Comparison of ENCODE assay signal across 12 cellular contexts in the genomic region with DNA sequence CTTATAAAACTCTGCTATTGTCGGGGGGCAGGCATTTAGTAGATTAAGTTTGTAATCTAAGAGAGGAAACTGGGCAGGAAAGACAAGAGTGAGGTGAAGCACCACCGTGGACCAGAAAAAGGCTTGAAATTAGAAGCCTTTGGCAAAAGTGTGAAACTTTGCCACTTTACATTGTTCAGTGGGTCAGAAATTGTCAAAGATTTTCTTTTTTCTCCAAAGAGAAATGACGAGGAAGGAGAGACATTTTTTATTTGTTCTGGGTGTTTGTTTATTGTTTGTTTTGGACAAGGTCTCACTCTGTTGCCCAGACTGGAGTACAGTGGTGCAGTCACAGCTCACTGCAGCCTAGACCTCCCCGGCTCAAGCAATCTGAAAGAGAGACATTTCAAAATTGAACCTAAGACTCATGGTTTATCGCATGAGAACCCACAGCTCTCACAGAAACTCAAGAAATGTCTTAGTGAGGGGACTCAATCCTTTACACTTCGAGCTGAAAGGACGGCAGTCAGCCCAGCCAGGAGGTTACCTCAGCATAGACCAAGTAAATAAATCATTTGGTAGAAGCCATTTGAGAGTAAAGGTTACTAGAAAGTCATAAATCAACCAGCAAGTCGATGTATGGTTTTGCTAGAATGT.
A peak's percentile ranks its signal among the peaks of the same experiment; 100 is the strongest.
DNase-seq lines count a peak whose midpoint lies in the region; ATAC-seq and TF ChIP-seq lines count a peak whose summit lies in the region.
"Had no signal": no experiment of that assay in that cellular context is flagged by ENCODE, and none has a peak within 500 bp of the region (broad histone marks: within the 10 kb centered on the region; RNA-seq: fewer than 3 reads in every experiment).

No MANE protein-coding gene starts in this region.

- H3K27ac ChIP-seq in GM23338 (ENCODE audit: low read depth) (no peak overlapping the region), right cardiac atrium (ENCODE audit: low read length) (no peak overlapping the region)
- H3K27ac ChIP-seq: vagina had no signal

- peaks cover 46% of the 10 kb centered on the region for H3K4me1 Mint-ChIP-seq in GM23338
- peaks cover 15 to 24% (median 22%) of the 10 kb centered on the region in 3 donors for H3K4me1 Mint-ChIP-seq in naive B cell

- no peaks in the 10 kb centered on the region for H3K27me3 ChIP-seq in GM23338 (ENCODE audit: insufficient read depth)
- no peaks in the 10 kb centered on the region for H3K27me3 ChIP-seq in right cardiac atrium (ENCODE audit: control insufficient read depth, insufficient read depth)
- H3K27me3 ChIP-seq: vagina had no signal

- TF ChIP-seq CTCF in GM23338 (conservative IDR thresholded peaks at IDR 0.05; ENCODE audit: low read depth in 2 of 2) (no peak), GM10248 (IDR thresholded peaks at IDR 0.05; ENCODE audit: control extremely low read depth, extremely low read depth, low read depth, missing control alignments) (no peak)

- H3K36me3 Mint-ChIP-seq in GM23338 (ENCODE audit: low read depth) = 0 out of 3 replicates have a peak, but pooled peaks cover 5% of the 10 kb centered on the region
- peaks cover 0 to 7% of the 10 kb centered on the region in 2 donors for H3K36me3 Mint-ChIP-seq in naive B cell

- no peak overlapping the region for H3K4me3 ChIP-seq in GM23338
- H3K4me3 ChIP-seq in right cardiac atrium (ENCODE audit: low read length) = no peak overlapping the region
- H3K4me3 ChIP-seq: vagina had no signal

- ATAC-seq in GM18873 (IDR thresholded peaks at IDR 0.05; ENCODE audit: low FRiP score, unreplicated experiment) = peak; percentile 69
- ATAC-seq in GM23338 = no peak
- ATAC-seq in HG03469 (IDR thresholded peaks at IDR 0.05; ENCODE audit: unreplicated experiment) = peak; percentile 54
- peak; percentile 25 to 48 for ATAC-seq in naive B cell (ENCODE audit: low read depth in 2 of 2)
- no peak for ATAC-seq in right cardiac atrium
- ATAC-seq: activated T-cell treated with anti-CD3 and anti-CD28 coated beads, Interleukin-2, amount 50 U/mL, for 4 hours; left cardiac atrium had no signal

- H3K9me3 ChIP-seq in right cardiac atrium (ENCODE audit: control insufficient read depth, low read length) = no peaks in the 10 kb centered on the region
- H3K9me3 ChIP-seq: vagina had no signal

- peak overlapping the region; percentile 23; the same call in 1 of the 2 replicates for H3K27ac Mint-ChIP-seq in GM23338
- peak overlapping the region in 5 of 6 donors; percentile 19 to 73 (median 35) for H3K27ac Mint-ChIP-seq in naive B cell

- CTCF ChIA-PET in GM10248 (lab: Yijun Ruan, JAX) = interaction anchor here (0.9 to 3.4 kb wide), 10 partner anchors 9 to 462 kb away, joined by 3 to 26 read pairs (median 4); no protein-coding TSS in a partner anchor

- DNase-seq in GM23338 (ENCODE audit: low spot score) (no peak), naive B cell (no peak), GM10248 (ENCODE audit: extremely low spot score) (no peak), right cardiac atrium (no peak), T-helper 2 cell (no peak), AG08396 (ENCODE audit: low spot score) (no peak)
- DNase-seq: activated T-cell treated with anti-CD3 and anti-CD28 coated beads, Interleukin-2, amount 50 U/mL, for 4 hours; left cardiac atrium; Right ventricle myocardium superior had no signal

- POLR2A ChIA-PET in GM10248 (lab: Yijun Ruan, JAX) = interaction anchor here (0.7 to 1.4 kb wide), 2 partner anchors 11 to 20 kb away, joined by 4 read pairs; no protein-coding TSS in a partner anchor

- H3K4me1 ChIP-seq in GM23338 (ENCODE audit: insufficient read depth) = peaks cover 11% of the 10 kb centered on the region; the same call in 1 of the 2 replicates
- no peaks in the 10 kb centered on the region for H3K4me1 ChIP-seq in right cardiac atrium (ENCODE audit: control insufficient read depth, insufficient read depth, low read length)
- H3K4me1 ChIP-seq: vagina had no signal

- no peaks in the 10 kb centered on the region for H3K9me2 ChIP-seq in GM23338 (ENCODE audit: insufficient read depth)

- no peaks in the 10 kb centered on the region for H3F3A ChIP-seq in GM23338 (replicated peaks; ENCODE audit: low read depth)

- no peaks in the 10 kb centered on the region for H4K20me1 ChIP-seq in GM23338 (replicated peaks; ENCODE audit: insufficient read depth)

- H3K36me3 ChIP-seq in GM23338 (ENCODE audit: insufficient read depth) = no peaks in the 10 kb centered on the region
- H3K36me3 ChIP-seq: vagina had no signal

- H3K4me2 ChIP-seq in GM23338 = no peak overlapping the region

- intact Hi-C loops in right cardiac atrium (cut with DNase I) = no loop called here

- no peaks in the 10 kb centered on the region for H3K79me2 ChIP-seq in GM23338 (replicated peaks; ENCODE audit: insufficient read depth)

- no peak overlapping the region for H2AFZ ChIP-seq in GM23338

- peaks cover 4% of the 10 kb centered on the region for H3K27me3 Mint-ChIP-seq in GM23338 (ENCODE audit: insufficient read depth, low read depth, poor library complexity)
- no peaks in the 10 kb centered on the region for H3K27me3 Mint-ChIP-seq in naive B cell

- WGBS in right cardiac atrium = 75% methylated on average over 8 of the region's 8 CpGs

- H3K9me3 Mint-ChIP-seq in GM23338 = no peaks in the 10 kb centered on the region
- no peaks in the 10 kb centered on the region for H3K9me3 Mint-ChIP-seq in naive B cell
- H3K9me3 Mint-ChIP-seq: activated T-cell treated with anti-CD3 and anti-CD28 coated beads, Interleukin-2, amount 50 U/mL, for 4 hours had no signal

- H3K4me3 Mint-ChIP-seq in GM23338 (no peak overlapping the region), naive B cell (peak overlapping the region in 6 of 8 donors; percentile 4 to 65 (median 30))
- H3K4me3 Mint-ChIP-seq: activated T-cell treated with anti-CD3 and anti-CD28 coated beads, Interleukin-2, amount 50 U/mL, for 4 hours had no signal

TF ChIP-seq in GM23338, 12 proteins besides CTCF, POLR2A, EP300 and RAD21:
- TF ChIP-seq ZNF331 (CRISPR knock-in tag; IDR thresholded peaks at IDR 0.05; ENCODE audit: low read depth) (no peak), CREB1 (CRISPR knock-in tag; IDR thresholded peaks at IDR 0.05; ENCODE audit: low read depth) (no peak), POLR2AphosphoS5 (IDR thresholded peaks at IDR 0.05; ENCODE audit: low read depth) (no peak), NANOG (IDR thresholded peaks at IDR 0.05; ENCODE audit: borderline replicate concordance) (no peak), STAT1 (IDR thresholded peaks at IDR 0.05; ENCODE audit: unreplicated experiment) (no peak), EZH2phosphoT487 (IDR thresholded peaks at IDR 0.05; ENCODE audit: unreplicated experiment) (no peak)
- TF ChIP-seq, protein P1, sequence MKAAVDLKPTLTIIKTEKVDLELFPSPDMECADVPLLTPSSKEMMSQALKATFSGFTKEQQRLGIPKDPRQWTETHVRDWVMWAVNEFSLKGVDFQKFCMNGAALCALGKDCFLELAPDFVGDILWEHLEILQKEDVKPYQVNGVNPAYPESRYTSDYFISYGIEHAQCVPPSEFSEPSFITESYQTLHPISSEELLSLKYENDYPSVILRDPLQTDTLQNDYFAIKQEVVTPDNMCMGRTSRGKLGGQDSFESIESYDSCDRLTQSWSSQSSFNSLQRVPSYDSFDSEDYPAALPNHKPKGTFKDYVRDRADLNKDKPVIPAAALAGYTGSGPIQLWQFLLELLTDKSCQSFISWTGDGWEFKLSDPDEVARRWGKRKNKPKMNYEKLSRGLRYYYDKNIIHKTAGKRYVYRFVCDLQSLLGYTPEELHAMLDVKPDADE (IDR thresholded peaks at IDR 0.05) = no peak
- TF ChIP-seq, protein P2, sequence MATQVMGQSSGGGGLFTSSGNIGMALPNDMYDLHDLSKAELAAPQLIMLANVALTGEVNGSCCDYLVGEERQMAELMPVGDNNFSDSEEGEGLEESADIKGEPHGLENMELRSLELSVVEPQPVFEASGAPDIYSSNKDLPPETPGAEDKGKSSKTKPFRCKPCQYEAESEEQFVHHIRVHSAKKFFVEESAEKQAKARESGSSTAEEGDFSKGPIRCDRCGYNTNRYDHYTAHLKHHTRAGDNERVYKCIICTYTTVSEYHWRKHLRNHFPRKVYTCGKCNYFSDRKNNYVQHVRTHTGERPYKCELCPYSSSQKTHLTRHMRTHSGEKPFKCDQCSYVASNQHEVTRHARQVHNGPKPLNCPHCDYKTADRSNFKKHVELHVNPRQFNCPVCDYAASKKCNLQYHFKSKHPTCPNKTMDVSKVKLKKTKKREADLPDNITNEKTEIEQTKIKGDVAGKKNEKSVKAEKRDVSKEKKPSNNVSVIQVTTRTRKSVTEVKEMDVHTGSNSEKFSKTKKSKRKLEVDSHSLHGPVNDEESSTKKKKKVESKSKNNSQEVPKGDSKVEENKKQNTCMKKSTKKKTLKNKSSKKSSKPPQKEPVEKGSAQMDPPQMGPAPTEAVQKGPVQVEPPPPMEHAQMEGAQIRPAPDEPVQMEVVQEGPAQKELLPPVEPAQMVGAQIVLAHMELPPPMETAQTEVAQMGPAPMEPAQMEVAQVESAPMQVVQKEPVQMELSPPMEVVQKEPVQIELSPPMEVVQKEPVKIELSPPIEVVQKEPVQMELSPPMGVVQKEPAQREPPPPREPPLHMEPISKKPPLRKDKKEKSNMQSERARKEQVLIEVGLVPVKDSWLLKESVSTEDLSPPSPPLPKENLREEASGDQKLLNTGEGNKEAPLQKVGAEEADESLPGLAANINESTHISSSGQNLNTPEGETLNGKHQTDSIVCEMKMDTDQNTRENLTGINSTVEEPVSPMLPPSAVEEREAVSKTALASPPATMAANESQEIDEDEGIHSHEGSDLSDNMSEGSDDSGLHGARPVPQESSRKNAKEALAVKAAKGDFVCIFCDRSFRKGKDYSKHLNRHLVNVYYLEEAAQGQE (IDR thresholded peaks at IDR 0.05; ENCODE audit: unreplicated experiment) = no peak
TF ChIP-seq in GM23338: peak in this region for 0.

Comparison
In these comparisons a context has a peak if more than half of its experiments do, and no peak if none do; other contexts are left out.
1. ATAC-seq: peak in GM18873 (single experiment), HG03469 (single experiment) and naive B cell (2 of 2); none in GM23338 (single experiment) and right cardiac atrium (0 of 2).